ENCODE assay signal across 1 cellular context in the genomic region with DNA sequence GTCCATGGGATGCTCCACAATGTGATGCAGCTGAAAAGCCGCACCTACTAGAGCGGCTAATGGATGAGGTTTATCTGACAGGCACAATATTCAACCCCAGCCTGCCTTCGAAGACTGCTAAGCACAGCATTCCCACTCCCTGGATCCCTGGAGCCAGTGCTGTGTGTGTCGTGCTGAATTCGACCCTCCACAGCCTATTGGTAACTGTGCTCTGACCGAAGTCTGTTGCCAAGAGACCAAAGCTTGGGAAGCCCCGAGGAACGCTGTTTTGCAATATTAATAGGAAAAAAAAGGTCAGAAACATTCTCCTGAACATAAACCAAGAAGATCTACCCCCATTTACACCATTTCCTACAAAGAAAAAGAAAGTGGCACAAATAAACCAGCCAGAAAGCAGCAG.
A peak's percentile ranks its signal among the peaks of the same experiment; 100 is the strongest.
TF ChIP-seq lines count a peak whose summit lies in the region.

No MANE protein-coding gene starts in this region.

TF ChIP-seq in IMR-90, 13 proteins besides CTCF, POLR2A, EP300 and RAD21:
- TF ChIP-seq SMC3 (IDR thresholded peaks at IDR 0.05; ENCODE audit: low read depth, low read length) = no peak
- peak; percentile 71 for TF ChIP-seq CEBPB (IDR thresholded peaks at IDR 0.05; ENCODE audit: low read depth, low read length)
